In genomic region chr11:47403571-47403970, GRCh38 we compare ENCODE assay signal across 1 cellular context.
A peak's percentile ranks its signal among the peaks of the same experiment; 100 is the strongest.
TF ChIP-seq lines count a peak whose summit lies in the region.

No MANE protein-coding gene starts in this region.

TF ChIP-seq in HepG2, 621 proteins besides CTCF, POLR2A, EP300 and RAD21:
- no peak for TF ChIP-seq ZNF530 (CRISPR knock-in tag; IDR thresholded peaks at IDR 0.05; ENCODE audit: low read depth)
- no peak for TF ChIP-seq NFYB (CRISPR knock-in tag; IDR thresholded peaks at IDR 0.05)
- TF ChIP-seq AHDC1 (CRISPR knock-in tag; IDR thresholded peaks at IDR 0.05; ENCODE audit: borderline replicate concordance): no peak
- TF ChIP-seq ARNTL (CRISPR knock-in tag; IDR thresholded peaks at IDR 0.05): no peak
- TF ChIP-seq ZNF205 (CRISPR knock-in tag; IDR thresholded peaks at IDR 0.05): no peak
- TF ChIP-seq ZNF768 (CRISPR knock-in tag; IDR thresholded peaks at IDR 0.05): no peak
- TF ChIP-seq ZNF652 (CRISPR knock-in tag; IDR thresholded peaks at IDR 0.05; ENCODE audit: borderline replicate concordance, low read depth): peak; percentile 42; the same call in 1 of the 2 replicates
- no peak for TF ChIP-seq NRL (CRISPR knock-in tag; IDR thresholded peaks at IDR 0.05; ENCODE audit: borderline replicate concordance)
